Comparison of ENCODE assay signal across 28 cellular contexts in genomic region chr7:86328801-86329433, GRCh38.
A peak's percentile ranks its signal among the peaks of the same experiment; 100 is the strongest.
DNase-seq lines count a peak whose midpoint lies in the region; ATAC-seq, FAIRE-seq and TF ChIP-seq lines count a peak whose summit lies in the region.
"Had no signal": no experiment of that assay in that cellular context is flagged by ENCODE, and none has a peak within 500 bp of the region (broad histone marks: within the 10 kb centered on the region; RNA-seq: fewer than 3 reads in every experiment).

No MANE protein-coding gene starts in this region.

- H3K36me3 ChIP-seq in HUES64 (ENCODE audit: insufficient read depth, low read length), result no peaks in the 10 kb centered on the region
- no peaks in the 10 kb centered on the region for H3K36me3 ChIP-seq in H1 (ENCODE audit: control insufficient read depth in 2 of 4, insufficient read depth in 4 of 4, low read length in 3 of 4)
- no peaks in the 10 kb centered on the region for H3K36me3 ChIP-seq in heart right ventricle
- no peaks in the 10 kb centered on the region for H3K36me3 ChIP-seq in prostate gland
- H3K36me3 ChIP-seq in PC-3 (ENCODE audit: low read depth, low read length), result no peaks in the 10 kb centered on the region
- H3K36me3 ChIP-seq: BLaER1 had no signal

- POLR2A ChIA-PET in H1 (lab: Charles Lee; ENCODE audit: partially characterized antibody) (no interaction called here), PC-3 (lab: Charles Lee; ENCODE audit: unreplicated experiment) (no interaction called here)

- no peaks in the 10 kb centered on the region for H3K9me3 ChIP-seq in HUES64 (ENCODE audit: insufficient read depth, low read depth, low read length)
- H3K9me3 ChIP-seq in H1 (ENCODE audit: insufficient read depth in 2 of 2, low read depth in 1 of 2, low read length in 1 of 2), result no peaks in the 10 kb centered on the region
- H3K9me3 ChIP-seq in heart right ventricle, result peaks cover 0 to 12% (median 0%) of the 10 kb centered on the region in 11 donors
- no peaks in the 10 kb centered on the region for H3K9me3 ChIP-seq in prostate gland
- H3K9me3 ChIP-seq in PC-3 (ENCODE audit: low read length), result no peaks in the 10 kb centered on the region
- H3K9me3 ChIP-seq: BLaER1 had no signal

- peaks cover 9% of the 10 kb centered on the region for H3K9me3 Mint-ChIP-seq in neural crest cell

- peaks cover 9% of the 10 kb centered on the region for H3K36me3 Mint-ChIP-seq in neural crest cell (ENCODE audit: low read depth)

- no peak overlapping the region for H2BK120ac ChIP-seq in H1 (replicated peaks; ENCODE audit: low read depth, low read length)

- H3K9ac ChIP-seq in HUES64 (ENCODE audit: low read depth, low read length), result no peak overlapping the region
- H3K9ac ChIP-seq in H1 (replicated peaks in 1 of 4; ENCODE audit: extremely low read depth in 1 of 4, low read depth in 3 of 4, low read length in 3 of 4), result no peak overlapping the region
- H3K9ac ChIP-seq in PC-3 (ENCODE audit: low read length), result no peak overlapping the region
- H3K9ac ChIP-seq: BLaER1 had no signal

- H3K27me3 Mint-ChIP-seq in neural crest cell (ENCODE audit: low read depth), result no peaks in the 10 kb centered on the region
- H3K27me3 Mint-ChIP-seq: CD4-positive, alpha-beta T cell had no signal

- no peak overlapping the region for H2BK20ac ChIP-seq in H1 (ENCODE audit: low read length)

- no peak overlapping the region for H3K23ac ChIP-seq in H1 (ENCODE audit: insufficient read length)

- H3K27ac ChIP-seq in HUES64 (ENCODE audit: low read depth, low read length), result peak overlapping the region; percentile 86
- H3K27ac ChIP-seq in H1 (ENCODE audit: low read depth, low read length), result no peak overlapping the region
- no peak overlapping the region for H3K27ac ChIP-seq in heart right ventricle
- H3K27ac ChIP-seq in prostate gland, result no peak overlapping the region
- no peak overlapping the region for H3K27ac ChIP-seq in PC-3 (ENCODE audit: low read length)
- H3K27ac ChIP-seq: 22Rv1, BLaER1, SK-N-MC had no signal

- H3K4me1 ChIP-seq in HUES64 (ENCODE audit: insufficient read depth, low read length) (peaks cover 26% of the 10 kb centered on the region), H1 (replicated peaks in 1 of 4; ENCODE audit: control insufficient read depth in 3 of 4, insufficient read depth in 4 of 4, low read length in 3 of 4) (peaks cover 0 to 5% (median 0%) of the 10 kb centered on the region in 4 experiments; a peak in 1 of 7 replicates), heart right ventricle (no peaks in the 10 kb centered on the region), prostate gland (replicated peaks) (no peaks in the 10 kb centered on the region), PC-3 (ENCODE audit: insufficient read depth, low read length) (no peaks in the 10 kb centered on the region)
- H3K4me1 ChIP-seq: BLaER1 had no signal

- H3K56ac ChIP-seq in H1 (replicated peaks; ENCODE audit: insufficient read length, low read depth, low read length), result no peak overlapping the region

- no peak overlapping the region for H2BK5ac ChIP-seq in H1 (ENCODE audit: low read depth, low read length)

- peak overlapping the region; percentile 32 to 62; a peak in 3 of 4 replicates for H3K4me2 ChIP-seq in H1 (ENCODE audit: insufficient read depth in 1 of 2, low read depth in 2 of 2, low read length in 2 of 2)
- no peak overlapping the region for H3K4me2 ChIP-seq in PC-3 (ENCODE audit: low read length)
- H3K4me2 ChIP-seq: BLaER1 had no signal

- no peak overlapping the region for H4K8ac ChIP-seq in H1 (ENCODE audit: extremely low read depth, insufficient read depth, low read length)

- no peak overlapping the region for H3K4ac ChIP-seq in H1 (replicated peaks; ENCODE audit: insufficient read length, low read depth, low read length)

- H3F3A ChIP-seq in PC-3 (ENCODE audit: low read length, unreplicated experiment), result no peaks in the 10 kb centered on the region

- no peak overlapping the region for H2AK5ac ChIP-seq in H1 (ENCODE audit: low read depth, low read length)

- CTCF ChIA-PET in H1 (lab: Charles Lee; ENCODE audit: partially characterized antibody), result no interaction called here
- CTCF ChIA-PET in PC-3 (lab: Charles Lee), result no interaction called here

- H2AFZ ChIP-seq in H1 (ENCODE audit: low read length) (no peak overlapping the region), PC-3 (ENCODE audit: low read length) (no peak overlapping the region)

- peaks cover 38% of the 10 kb centered on the region for H3K4me1 Mint-ChIP-seq in neural crest cell

- no peak overlapping the region for H3K14ac ChIP-seq in H1 (ENCODE audit: insufficient read length)

- H2BK15ac ChIP-seq in H1 (ENCODE audit: low read length), result no peak overlapping the region

- H3K4me3 Mint-ChIP-seq in neural crest cell, result peak overlapping the region; percentile 76
- H3K4me3 Mint-ChIP-seq: CD4-positive, alpha-beta T cell had no signal

- intact Hi-C loops in heart right ventricle (cut with DNase I) (no loop called here), prostate gland (cut with DNase I) (no loop called here), PC-3 (cut with micrococcal nuclease) (no loop called here)

- ATAC-seq in heart right ventricle (no peak), PC-3 (no peak)
- ATAC-seq: GM12878, HepG2, K562 had no signal

- H3K18ac ChIP-seq in H1 (ENCODE audit: extremely low read depth, low read length), result no peak overlapping the region; the same call in 1 of the 2 replicates

- H4K91ac ChIP-seq in H1 (replicated peaks; ENCODE audit: insufficient read length, low read length), result no peak overlapping the region

- H3K9me2 ChIP-seq in PC-3 (replicated peaks; ENCODE audit: low read length), result no peaks in the 10 kb centered on the region

- DNase-seq in ELF-1 (ENCODE audit: low read depth, low spot score) (peak; percentile 5), H1 (ENCODE audit: low read depth in 1 of 2, low spot score in 2 of 2) (no peak), neural crest cell (ENCODE audit: low read depth, low spot score) (no peak), heart right ventricle (no peak), prostate gland (ENCODE audit: low spot score) (no peak), PC-3 (no peak), dermis blood vessel endothelial cell (no peak)
- DNase-seq: ACHN; CD4-positive, alpha-beta T cell; COR-L47; DMS79; MM.1S; NCI-H1092 treated with DMSO at 0.1 percent for 48 hours; NCI-H1436 treated with DMSO at 0.1 percent for 48 hours; NCI-H2029; NCI-H2227 treated with DMSO at 0.1 percent for 48 hours; NCI-H510A treated with DMSO at 0.1 percent for 48 hours; NCI-H82; RPMI8226; SHP77 treated with DMSO at 0.1 percent for 48 hours; SW 1271 had no signal

- BruUV-seq in PC-3 (replicated peaks; lab: Mats Ljungman, UMichigan), result no TSS peak

- no peak for TF ChIP-seq POLR2A in H1 (IDR thresholded peaks at IDR 0.05; ENCODE audit: control extremely low read depth in 1 of 2, low read depth in 2 of 2, low read length in 2 of 2)
- TF ChIP-seq POLR2A in prostate gland (IDR thresholded peaks at IDR 0.05), result no peak

- WGBS in HUES64, result no CpG with 5 or more reads among the region's 1 CpG
- WGBS in H1 (ENCODE audit: extremely low coverage in 1 of 2, insufficient coverage in 1 of 2, insufficient read length in 1 of 2, insufficient replicate concordance in 2 of 2, low coverage in 1 of 2, low lambda C conversion rate in 2 of 2, missing lambda C conversion rate in 1 of 2), 2 experiments, result 4% methylated on average over 1 of the region's 1 CpG; no CpG with 5 or more reads in 1 of the 2 experiments
- WGBS in heart right ventricle, 2 donors, result 0% methylated on average over 1 of the region's 1 CpG
- WGBS in prostate gland, result 38% methylated on average over 1 of the region's 1 CpG

- H3K27me3 ChIP-seq in HUES64 (ENCODE audit: insufficient read depth, low read length), result no peaks in the 10 kb centered on the region
- no peaks in the 10 kb centered on the region for H3K27me3 ChIP-seq in H1 (replicated peaks in 1 of 4; ENCODE audit: control insufficient read depth in 3 of 4, extremely low read depth in 1 of 4, insufficient read depth in 3 of 4, low read length in 3 of 4)
- H3K27me3 ChIP-seq in heart right ventricle, result no peaks in the 10 kb centered on the region
- H3K27me3 ChIP-seq in prostate gland (replicated peaks; ENCODE audit: insufficient read depth), result no peaks in the 10 kb centered on the region
- no peaks in the 10 kb centered on the region for H3K27me3 ChIP-seq in PC-3 (ENCODE audit: low read length)
- H3K27me3 ChIP-seq: BLaER1 had no signal

- peak overlapping the region; percentile 70 for H4K5ac ChIP-seq in H1 (ENCODE audit: insufficient read length, low read depth, low read length)

- TF ChIP-seq RAD21 in H1 (IDR thresholded peaks at IDR 0.05 in 1 of 2, conservative IDR thresholded peaks at IDR 0.05 in 1 of 2; ENCODE audit: low read depth in 2 of 2, low read length in 2 of 2), result no peak

- H3K23me2 ChIP-seq in H1 (ENCODE audit: low read depth, low read length), result no peaks in the 10 kb centered on the region

- H4K20me1 ChIP-seq in H1 (replicated peaks in 1 of 2; ENCODE audit: control insufficient read depth in 1 of 2, insufficient read depth in 2 of 2, low read length in 2 of 2) (no peaks in the 10 kb centered on the region), PC-3 (ENCODE audit: low read length) (no peaks in the 10 kb centered on the region)
- H4K20me1 ChIP-seq: BLaER1 had no signal

- H3K79me2 ChIP-seq in H1 (ENCODE audit: control insufficient read depth in 1 of 2, insufficient read depth in 2 of 2, low read length in 2 of 2) (no peaks in the 10 kb centered on the region), PC-3 (ENCODE audit: low read length) (no peaks in the 10 kb centered on the region)

- TF ChIP-seq CTCF in H1 (IDR thresholded peaks at IDR 0.05; ENCODE audit: control extremely low read depth in 1 of 3, insufficient read depth in 1 of 3, low read depth in 1 of 3, low read length in 3 of 3), result no peak
- no peak for TF ChIP-seq CTCF in neural crest cell (conservative IDR thresholded peaks at IDR 0.05)
- no peak for TF ChIP-seq CTCF in heart right ventricle (IDR thresholded peaks at IDR 0.05)
- TF ChIP-seq CTCF in prostate gland (IDR thresholded peaks at IDR 0.05), result no peak
- TF ChIP-seq CTCF in PC-3 (conservative IDR thresholded peaks at IDR 0.05; ENCODE audit: low read depth, low read length), result no peak

- peak overlapping the region; percentile 88 for H3K27ac Mint-ChIP-seq in neural crest cell (ENCODE audit: unreplicated experiment)
- H3K27ac Mint-ChIP-seq: CD4-positive, alpha-beta T cell had no signal

- no peak overlapping the region; the same call in 1 of the 2 replicates for H3K4me3 ChIP-seq in HUES64 (ENCODE audit: low read length)
- H3K4me3 ChIP-seq in H1 (ENCODE audit: extremely low read depth in 1 of 4, insufficient read depth in 2 of 4, low read depth in 3 of 4, low read length in 4 of 4), result peak overlapping the region in 1 of 4 experiments; percentile 33; a peak in 1 of 8 replicates
- no peak overlapping the region for H3K4me3 ChIP-seq in heart right ventricle
- H3K4me3 ChIP-seq in prostate gland, result no peak overlapping the region
- H3K4me3 ChIP-seq in PC-3 (ENCODE audit: low read length), result no peak overlapping the region
- H3K4me3 ChIP-seq: BLaER1, GM12878, K562, SK-N-MC had no signal

- peak; percentile 42 for FAIRE-seq in H1 (lab: Jason Lieb, UNC)
- FAIRE-seq: GM12878, HepG2, K562 had no signal

- no peak overlapping the region for H2BK12ac ChIP-seq in H1 (ENCODE audit: low read depth, low read length)

- H3K79me1 ChIP-seq in H1 (ENCODE audit: low read depth, low read length), result no peaks in the 10 kb centered on the region

- TF ChIP-seq EP300 in H1 (IDR thresholded peaks at IDR 0.05; ENCODE audit: borderline replicate concordance in 1 of 2, low read depth in 2 of 2, low read length in 2 of 2), result no peak
